Comparison of ENCODE assay signal across 8 cellular contexts in the genomic region with DNA sequence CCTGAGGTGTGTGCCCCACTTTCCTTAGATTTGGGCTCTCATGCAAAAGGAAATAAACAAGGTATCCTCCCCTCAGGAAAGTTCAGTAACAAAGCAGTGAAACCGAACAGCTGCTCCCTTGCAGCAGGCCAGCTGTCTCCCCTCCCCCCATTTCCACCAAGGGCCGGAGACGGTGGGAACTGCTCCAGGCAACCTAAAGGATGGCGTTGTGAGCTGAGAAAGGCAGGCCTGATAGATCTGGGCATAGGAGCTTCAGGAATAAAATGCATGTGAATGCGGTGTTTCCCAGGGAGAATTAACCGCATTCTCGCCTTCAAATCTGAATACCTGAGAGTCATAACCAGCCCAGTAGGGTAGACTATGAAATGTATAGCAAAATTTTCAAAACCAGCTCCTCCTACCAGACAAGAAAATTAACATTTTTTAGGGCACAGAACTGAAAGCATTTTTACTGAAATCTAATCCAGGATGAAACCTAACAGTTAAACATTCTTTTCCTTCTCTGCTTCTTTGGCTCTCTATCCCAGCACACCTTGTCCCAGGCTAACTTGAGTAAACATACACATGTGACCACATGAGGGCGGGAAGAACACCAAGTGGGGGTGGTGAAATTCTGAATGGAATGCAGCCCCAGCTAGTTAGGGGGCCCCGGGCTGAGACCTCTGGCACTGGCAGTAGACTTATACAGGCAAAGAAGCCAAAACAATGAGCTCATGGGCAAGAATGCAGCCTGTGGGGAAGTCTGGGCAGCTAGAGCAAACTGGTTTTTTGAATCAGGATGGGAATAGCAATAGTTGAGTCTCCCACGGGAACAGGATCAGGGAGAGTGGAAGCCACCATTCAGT. TPM values are rescaled to one million over a fixed set of nuclear protein-coding genes. Genes with fewer than 3 reads are reported as not detected.
DNase-seq lines count a peak whose midpoint lies in the region; ATAC-seq and TF ChIP-seq lines count a peak whose summit lies in the region.

No MANE protein-coding gene starts in this region.

- WGBS in suprapubic skin = 0% methylated on average over 10 of the region's 10 CpGs

- H3K27ac Mint-ChIP-seq in activated CD4-positive, alpha-beta T cell treated with anti-CD3 and anti-CD28 coated beads, Interleukin-2, amount 10 ng/mL, durations not matched to agents 7 days and 5 days = peak overlapping the region; percentile 97

- H3K4me3 Mint-ChIP-seq in activated CD4-positive, alpha-beta T cell treated with anti-CD3 and anti-CD28 coated beads, Interleukin-2, amount 10 ng/mL, durations not matched to agents 7 days and 5 days = peak overlapping the region; percentile 72

- peak overlapping the region; percentile 100 for H3K27ac ChIP-seq in suprapubic skin

- no peak for TF ChIP-seq CTCF in suprapubic skin (IDR thresholded peaks at IDR 0.05)

- no peaks in the 10 kb centered on the region for H3K27me3 Mint-ChIP-seq in activated CD4-positive, alpha-beta T cell treated with anti-CD3 and anti-CD28 coated beads, Interleukin-2, amount 10 ng/mL, durations not matched to agents 7 days and 5 days

- peak; percentile 92 for TF ChIP-seq EP300 in suprapubic skin (IDR thresholded peaks at IDR 0.05)

- no peaks in the 10 kb centered on the region for H3K9me3 Mint-ChIP-seq in activated CD4-positive, alpha-beta T cell treated with anti-CD3 and anti-CD28 coated beads, Interleukin-2, amount 10 ng/mL, durations not matched to agents 7 days and 5 days

- peak; percentile 61 for DNase-seq in D341Med (ENCODE audit: low spot score)
- DNase-seq in NCI-H146 (lab: John Stamatoyannopoulos, UW) = peak; percentile 69
- peak; percentile 72 for DNase-seq in activated CD4-positive, alpha-beta T cell treated with anti-CD3 and anti-CD28 coated beads, Interleukin-2, amount 10 ng/mL, durations not matched to agents 7 days and 5 days
- DNase-seq in epidermal melanocyte (ENCODE audit: insufficient read length, low spot score) = peak; percentile 63
- peak; percentile 74 for DNase-seq in midbrain (lab: John Stamatoyannopoulos, UW)
- peak; percentile 93 to 94 for DNase-seq in suprapubic skin (ENCODE audit: low spot score in 2 of 2)
- DNase-seq in NCI-H1048 (lab: John Stamatoyannopoulos, UW) = no peak

- H3K9me3 ChIP-seq in suprapubic skin = no peaks in the 10 kb centered on the region

- peak; percentile 13 for ATAC-seq in GM21737 (IDR thresholded peaks at IDR 0.05; ENCODE audit: unreplicated experiment)

- H3K4me3 ChIP-seq in suprapubic skin = peak overlapping the region; percentile 41

- TF ChIP-seq POLR2A in suprapubic skin (IDR thresholded peaks at IDR 0.05) = no peak

- CTCF ChIA-PET in activated CD4-positive, alpha-beta T cell treated with anti-CD3 and anti-CD28 coated beads, Interleukin-2, amount 10 ng/mL, durations not matched to agents 7 days and 5 days (lab: Charles Lee) = interaction anchor here (0.6 to 14.6 kb wide), 8 partner anchors 7 to 315 kb away, joined by 3 to 158 read pairs (median 4); a partner anchor contains a TSS

- peaks cover 91% of the 10 kb centered on the region for H3K4me1 Mint-ChIP-seq in activated CD4-positive, alpha-beta T cell treated with anti-CD3 and anti-CD28 coated beads, Interleukin-2, amount 10 ng/mL, durations not matched to agents 7 days and 5 days

- POLR2A ChIA-PET in activated CD4-positive, alpha-beta T cell treated with anti-CD3 and anti-CD28 coated beads, Interleukin-2, amount 10 ng/mL, durations not matched to agents 7 days and 5 days (lab: Charles Lee) = interaction anchor here (0.7 to 2.0 kb wide), 4 partner anchors 8 to 681 kb away, joined by 3 to 14 read pairs (median 6); a partner anchor contains a TSS

- peaks cover 47% of the 10 kb centered on the region for H3K36me3 Mint-ChIP-seq in activated CD4-positive, alpha-beta T cell treated with anti-CD3 and anti-CD28 coated beads, Interleukin-2, amount 10 ng/mL, durations not matched to agents 7 days and 5 days (ENCODE audit: low read depth)

- peaks cover 99% of the 10 kb centered on the region for H3K4me1 ChIP-seq in suprapubic skin

- H3K27me3 ChIP-seq in suprapubic skin = no peaks in the 10 kb centered on the region

- H3K36me3 ChIP-seq in suprapubic skin = peaks cover 11% of the 10 kb centered on the region

RNA-seq across cellular contexts. Expression of a gene that starts 11.5 kb away (rescaled TPM):
- total RNA-seq in activated CD4-positive, alpha-beta T cell treated with anti-CD3 and anti-CD28 coated beads, Interleukin-2, amount 10 ng/mL, durations not matched to agents 7 days and 5 days = 100 to 1,000 TPM; 260 to 311 TPM
- 100 to 1,000 TPM; 211 to 307 (median 270) TPM for total RNA-seq in suprapubic skin

RNA-seq across cellular contexts. Expression of a gene that starts 18.7 kb away (rescaled TPM):
- under 1 TPM; 0.06 to 0.15 TPM for total RNA-seq in activated CD4-positive, alpha-beta T cell treated with anti-CD3 and anti-CD28 coated beads, Interleukin-2, amount 10 ng/mL, durations not matched to agents 7 days and 5 days
- total RNA-seq in suprapubic skin = 10 to 100 TPM in 3 of 4 donors, 1 to 10 TPM in 1; 7.2 to 22.7 (median 18.0) TPM

RNA-seq across cellular contexts. Expression of a gene that starts 52.4 kb away (rescaled TPM):
- under 1 TPM in 1 of 2 experiments, not detected in 1; 0.64 TPM for total RNA-seq in activated CD4-positive, alpha-beta T cell treated with anti-CD3 and anti-CD28 coated beads, Interleukin-2, amount 10 ng/mL, durations not matched to agents 7 days and 5 days
- total RNA-seq in suprapubic skin = not detected

Comparison
In these comparisons a context has a peak if more than half of its experiments do, and no peak if none do; other contexts are left out.
1. RNA of a gene that starts 18.7 kb away (total RNA-seq): 7.2 to 22.7 TPM in suprapubic skin; 0.06 to 0.15 TPM in activated CD4-positive, alpha-beta T cell treated with anti-CD3 and anti-CD28 coated beads, Interleukin-2, amount 10 ng/mL, durations not matched to agents 7 days and 5 days; every median in the first group is over 4 times any median in the second.